ENCODE assay signal across 20 cellular contexts in genomic region chr9:16150501-16150900, GRCh38.
DNase-seq lines count a peak whose midpoint lies in the region; ATAC-seq and TF ChIP-seq lines count a peak whose summit lies in the region.
"Had no signal": no experiment of that assay in that cellular context is flagged by ENCODE, and none has a peak within 500 bp of the region (broad histone marks: within the 10 kb centered on the region; RNA-seq: fewer than 3 reads in every experiment).

No MANE protein-coding gene starts in this region.

- no peaks in the 10 kb centered on the region for H3K9me2 ChIP-seq in SK-N-SH

- H3K9ac ChIP-seq in SK-N-SH = no peak overlapping the region

- WGBS in SK-N-SH (ENCODE audit: low lambda C conversion rate) = 15% methylated on average over 4 of the region's 4 CpGs
- 79 to 84% methylated on average over 4 of the region's 4 CpGs for WGBS in sigmoid colon, 2 donors

- ATAC-seq in esophagus mucosa = peak; percentile 67
- no peak for ATAC-seq in GM21737 (IDR thresholded peaks at IDR 0.05; ENCODE audit: unreplicated experiment)
- ATAC-seq: activated CD8-positive, alpha-beta memory T cell treated with anti-CD3 and anti-CD28 coated beads, Interleukin-2, amount 10 ng/mL, durations not matched to agents 7 days and 5 days; HCT116; stimulated activated effector memory CD8-positive, alpha-beta T cell treated with anti-CD3 and anti-CD28 coated beads, Interleukin-12 subunit alpha, Interleukin-12 subunit beta, amount 100 ng/mL, for 72 hours had no signal

- 0 out of 2 replicates have a peak overlapping the region, but pooled peaks have one; percentile 8 for H3K4me2 ChIP-seq in SK-N-SH

- H3K27ac ChIP-seq in SK-N-SH (ENCODE audit: low read depth in 2 of 2, low read length in 1 of 2) (peak overlapping the region in 1 of 2 experiments; percentile 83; a peak in 2 of 4 replicates), sigmoid colon (peak overlapping the region in 3 of 4 donors; percentile 70 to 73 (median 73))
- H3K27ac ChIP-seq: tibial nerve had no signal

- H3K27me3 ChIP-seq in SK-N-SH (ENCODE audit: insufficient read depth) = no peaks in the 10 kb centered on the region
- no peaks in the 10 kb centered on the region for H3K27me3 ChIP-seq in sigmoid colon
- H3K27me3 ChIP-seq: tibial nerve had no signal

- H4K20me1 ChIP-seq in SK-N-SH (ENCODE audit: insufficient read depth) = no peaks in the 10 kb centered on the region

- H2AFZ ChIP-seq in SK-N-SH (ENCODE audit: low read depth) = no peak overlapping the region

- H3K4me1 ChIP-seq in SK-N-SH (ENCODE audit: control insufficient read depth in 1 of 2, insufficient read depth in 2 of 2, low read depth in 1 of 2, low read length in 1 of 2) = peaks cover 0 to 17% of the 10 kb centered on the region in 2 experiments; a peak in 3 of 4 replicates
- H3K4me1 ChIP-seq in sigmoid colon = peaks cover 0 to 46% (median 40%) of the 10 kb centered on the region in 4 donors

- POLR2A ChIA-PET in SK-N-SH (lab: Yijun Ruan, JAX) = interaction anchor here (0.7 kb wide), 1 partner anchor 172 kb away, joined by 3 read pairs; no protein-coding TSS in a partner anchor

- TF ChIP-seq RAD21 in SK-N-SH (IDR thresholded peaks at IDR 0.05; ENCODE audit: low read length) = peak; percentile 18

- no peaks in the 10 kb centered on the region for H3K79me2 ChIP-seq in SK-N-SH (ENCODE audit: insufficient read depth)

- no peaks in the 10 kb centered on the region for H3K9me3 ChIP-seq in SK-N-SH
- H3K9me3 ChIP-seq in sigmoid colon = no peaks in the 10 kb centered on the region
- H3K9me3 ChIP-seq: tibial nerve had no signal

- DNase-seq in SK-N-SH (peak; percentile 83), left kidney (ENCODE audit: low read depth, low spot score) (peak; percentile 58), sigmoid colon (peak; percentile 89), NCI-H2171 (lab: John Stamatoyannopoulos, UW) (no peak), NCI-H774 (lab: John Stamatoyannopoulos, UW) (no peak), GDM1 (lab: John Stamatoyannopoulos, UW) (no peak)
- DNase-seq: activated CD8-positive, alpha-beta memory T cell treated with anti-CD3 and anti-CD28 coated beads, Interleukin-2, amount 10 ng/mL, durations not matched to agents 7 days and 5 days; caudate nucleus; DMS79; erythroblast; IMR-90; mesendoderm; NCI-H1930; RPMI8226; SW 1271 had no signal

- TF ChIP-seq CTCF in SK-N-SH (IDR thresholded peaks at IDR 0.05) (no peak), sigmoid colon (IDR thresholded peaks at IDR 0.05) (no peak)

- H3K36me3 ChIP-seq in SK-N-SH (replicated peaks in 1 of 2; ENCODE audit: control insufficient read depth in 1 of 2, insufficient read depth in 2 of 2, low read length in 1 of 2) (no peaks in the 10 kb centered on the region), sigmoid colon (no peaks in the 10 kb centered on the region)
- H3K36me3 ChIP-seq: tibial nerve had no signal

- peak; percentile 59 to 98; a peak in 3 of 4 replicates for TF ChIP-seq EP300 in SK-N-SH (IDR thresholded peaks at IDR 0.05; ENCODE audit: borderline replicate concordance in 1 of 2, low read depth in 1 of 2, low read length in 1 of 2)
- peak; percentile 81 to 94 (median 84) for TF ChIP-seq EP300 in sigmoid colon (IDR thresholded peaks at IDR 0.05)

- CTCF ChIA-PET in SK-N-SH (lab: Yijun Ruan, JAX) = interaction anchor here (1.0 to 1.4 kb wide), 3 partner anchors 10 to 377 kb away, joined by 3 to 4 read pairs (median 3); no protein-coding TSS in a partner anchor

- H3K4me3 ChIP-seq in SK-N-SH (ENCODE audit: low read depth in 2 of 2, low read length in 1 of 2) = no peak overlapping the region
- H3K4me3 ChIP-seq in sigmoid colon = no peak overlapping the region
- H3K4me3 ChIP-seq: tibial nerve had no signal

- intact Hi-C loops in sigmoid colon (cut with DNase I) = loop anchor here (5.0 to 10.0 kb wide), 2 partner anchors 106 to 722 kb away; partner anchors contain the start of gene BNC2

- no peak for TF ChIP-seq POLR2A in sigmoid colon (IDR thresholded peaks at IDR 0.05)

- H3F3A ChIP-seq in SK-N-SH (replicated peaks; ENCODE audit: insufficient read depth) = no peaks in the 10 kb centered on the region

TF ChIP-seq in SK-N-SH, 30 proteins besides CTCF, POLR2A, EP300 and RAD21 (continues in another document):
- TF ChIP-seq RCOR1 (IDR thresholded peaks at IDR 0.05; ENCODE audit: low read length) (peak; percentile 97), TCF12 (IDR thresholded peaks at IDR 0.05) (peak; percentile 97), SIN3A (IDR thresholded peaks at IDR 0.05; ENCODE audit: borderline replicate concordance, low read depth, low read length) (no peak), EZH2phosphoT487 (IDR thresholded peaks at IDR 0.05; ENCODE audit: borderline replicate concordance, low read depth) (no peak), SMC3 (IDR thresholded peaks at IDR 0.05; ENCODE audit: low read depth, low read length) (no peak), MXI1 (IDR thresholded peaks at IDR 0.05; ENCODE audit: low read depth, low read length) (peak; percentile 58; the same call in 1 of the 2 replicates), FOXM1 (IDR thresholded peaks at IDR 0.05; ENCODE audit: low read depth) (no peak), REST (IDR thresholded peaks at IDR 0.05; ENCODE audit: low read depth, low read length) (no peak), CHD2 (IDR thresholded peaks at IDR 0.05; ENCODE audit: low read length, partially characterized antibody) (peak; percentile 90), TAF1 (IDR thresholded peaks at IDR 0.05; ENCODE audit: borderline replicate concordance, low read depth, low read length) (no peak), FOXJ3 (CRISPR knock-in tag; IDR thresholded peaks at IDR 0.05) (peak; percentile 82), JUND (IDR thresholded peaks at IDR 0.05) (peak; percentile 26; the same call in 1 of the 2 replicates), NRF1 (IDR thresholded peaks at IDR 0.05; ENCODE audit: low read depth, low read length) (no peak), TEAD4 (IDR thresholded peaks at IDR 0.05; ENCODE audit: borderline replicate concordance, insufficient read depth) (no peak)
- TF ChIP-seq, protein P1, sequence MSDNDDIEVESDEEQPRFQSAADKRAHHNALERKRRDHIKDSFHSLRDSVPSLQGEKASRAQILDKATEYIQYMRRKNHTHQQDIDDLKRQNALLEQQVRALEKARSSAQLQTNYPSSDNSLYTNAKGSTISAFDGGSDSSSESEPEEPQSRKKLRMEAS (IDR thresholded peaks at IDR 0.05; ENCODE audit: low read depth) = no peak
- TF ChIP-seq, protein P2, sequence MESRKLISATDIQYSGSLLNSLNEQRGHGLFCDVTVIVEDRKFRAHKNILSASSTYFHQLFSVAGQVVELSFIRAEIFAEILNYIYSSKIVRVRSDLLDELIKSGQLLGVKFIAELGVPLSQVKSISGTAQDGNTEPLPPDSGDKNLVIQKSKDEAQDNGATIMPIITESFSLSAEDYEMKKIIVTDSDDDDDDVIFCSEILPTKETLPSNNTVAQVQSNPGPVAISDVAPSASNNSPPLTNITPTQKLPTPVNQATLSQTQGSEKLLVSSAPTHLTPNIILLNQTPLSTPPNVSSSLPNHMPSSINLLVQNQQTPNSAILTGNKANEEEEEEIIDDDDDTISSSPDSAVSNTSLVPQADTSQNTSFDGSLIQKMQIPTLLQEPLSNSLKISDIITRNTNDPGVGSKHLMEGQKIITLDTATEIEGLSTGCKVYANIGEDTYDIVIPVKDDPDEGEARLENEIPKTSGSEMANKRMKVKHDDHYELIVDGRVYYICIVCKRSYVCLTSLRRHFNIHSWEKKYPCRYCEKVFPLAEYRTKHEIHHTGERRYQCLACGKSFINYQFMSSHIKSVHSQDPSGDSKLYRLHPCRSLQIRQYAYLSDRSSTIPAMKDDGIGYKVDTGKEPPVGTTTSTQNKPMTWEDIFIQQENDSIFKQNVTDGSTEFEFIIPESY (IDR thresholded peaks at IDR 0.05; ENCODE audit: borderline replicate concordance, low read depth) = no peak
- TF ChIP-seq, protein P3, sequence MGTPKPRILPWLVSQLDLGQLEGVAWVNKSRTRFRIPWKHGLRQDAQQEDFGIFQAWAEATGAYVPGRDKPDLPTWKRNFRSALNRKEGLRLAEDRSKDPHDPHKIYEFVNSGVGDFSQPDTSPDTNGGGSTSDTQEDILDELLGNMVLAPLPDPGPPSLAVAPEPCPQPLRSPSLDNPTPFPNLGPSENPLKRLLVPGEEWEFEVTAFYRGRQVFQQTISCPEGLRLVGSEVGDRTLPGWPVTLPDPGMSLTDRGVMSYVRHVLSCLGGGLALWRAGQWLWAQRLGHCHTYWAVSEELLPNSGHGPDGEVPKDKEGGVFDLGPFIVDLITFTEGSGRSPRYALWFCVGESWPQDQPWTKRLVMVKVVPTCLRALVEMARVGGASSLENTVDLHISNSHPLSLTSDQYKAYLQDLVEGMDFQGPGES (IDR thresholded peaks at IDR 0.05; ENCODE audit: low read depth, low read length) = no peak

Comparison
In these comparisons a context has a peak if more than half of its experiments do, and no peak if none do; other contexts are left out.
1. DNase-seq: peak in SK-N-SH (single experiment), left kidney (single experiment) and sigmoid colon (single experiment); none in NCI-H2171 (single experiment), NCI-H774 (single experiment) and GDM1 (single experiment).